In the genomic region with DNA sequence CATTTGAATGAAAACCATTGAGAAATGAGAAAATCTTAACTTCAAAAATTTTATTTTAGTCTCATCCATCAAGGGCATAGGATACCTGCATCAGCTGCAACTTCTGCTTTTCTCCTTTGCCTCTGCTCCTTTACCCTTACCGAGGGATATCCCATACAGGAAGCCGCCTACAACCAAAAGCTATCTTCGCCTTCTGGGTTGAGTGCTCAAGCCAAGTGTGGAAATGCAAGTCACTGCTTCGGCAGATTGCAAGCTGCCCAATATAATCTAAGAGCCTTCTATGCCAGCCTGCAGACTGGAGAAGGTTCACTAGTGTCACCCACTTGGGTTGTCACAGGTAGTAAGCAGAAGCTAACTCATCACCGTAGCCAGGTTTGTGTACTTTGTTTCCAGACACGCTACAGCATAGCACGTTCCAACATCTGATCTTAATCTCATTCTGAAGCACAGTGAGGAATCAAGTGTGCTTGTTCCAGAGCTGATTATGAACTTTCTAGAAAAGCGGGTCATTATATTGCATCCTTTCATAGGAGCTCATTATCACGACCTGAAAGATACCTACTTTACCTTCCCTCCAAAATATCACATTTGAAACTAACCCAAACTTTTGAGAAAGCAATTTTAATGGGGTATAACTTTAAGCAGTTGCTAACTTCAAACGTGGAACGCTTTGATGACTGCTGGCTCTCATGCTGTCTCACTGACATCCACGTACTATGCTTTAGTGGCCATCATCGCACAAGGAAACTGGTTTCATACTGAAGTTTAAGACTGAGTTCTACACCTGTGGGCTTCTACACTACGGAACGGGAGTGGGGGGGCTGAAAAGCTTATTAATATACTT, we compare ENCODE assay signal across 1 cellular context.
TF ChIP-seq lines count a peak whose summit lies in the region.

No MANE protein-coding gene starts in this region.

TF ChIP-seq in K562, 482 proteins besides CTCF, POLR2A, EP300 and RAD21 (continued from another document and continues in another):
- TF ChIP-seq NR2C1 (IDR thresholded peaks at IDR 0.05) (no peak), NR2C1 (tag; IDR thresholded peaks at IDR 0.05) (peak; percentile 38; the same call in 1 of the 2 replicates), STAT5A (IDR thresholded peaks at IDR 0.05; ENCODE audit: borderline replicate concordance, low read length) (no peak; the same call in 1 of the 2 replicates), JUN (IDR thresholded peaks at IDR 0.05; ENCODE audit: borderline replicate concordance, low read depth, low read length) (no peak), JUN (CRISPR knock-in tag; IDR thresholded peaks at IDR 0.05; ENCODE audit: borderline replicate concordance) (no peak), TAF9B (IDR thresholded peaks at IDR 0.05; ENCODE audit: partially characterized antibody) (no peak), KDM4B (IDR thresholded peaks at IDR 0.05; ENCODE audit: borderline replicate concordance in 2 of 2, low read depth in 1 of 2) (no peak), ZC3H11A (IDR thresholded peaks at IDR 0.05; ENCODE audit: low read depth, low read length) (no peak), RBM14 (IDR thresholded peaks at IDR 0.05; ENCODE audit: borderline replicate concordance, insufficient read depth, low read depth, low read length) (no peak), RBM15 (IDR thresholded peaks at IDR 0.05; ENCODE audit: insufficient read depth, low read length) (no peak), TCFL5 (CRISPR knock-in tag; conservative IDR thresholded peaks at IDR 0.05) (peak; percentile 65; the same call in 1 of the 2 replicates), TCF3 (CRISPR knock-in tag; IDR thresholded peaks at IDR 0.05) (no peak), KDM5B (IDR thresholded peaks at IDR 0.05; ENCODE audit: insufficient replicate concordance, low read depth, low read length) (peak; percentile 53), ZNF644 (tag; IDR thresholded peaks at IDR 0.05; ENCODE audit: low read depth) (no peak), SUPT5H (IDR thresholded peaks at IDR 0.05) (peak; percentile 82), PRMT5 (CRISPR knock-in tag; IDR thresholded peaks at IDR 0.05) (no peak), XRCC3 (IDR thresholded peaks at IDR 0.05) (no peak), KAT2B (IDR thresholded peaks at IDR 0.05; ENCODE audit: low read depth, low read length) (no peak), ZNF217 (CRISPR knock-in tag; IDR thresholded peaks at IDR 0.05) (no peak), SREBF2 (CRISPR knock-in tag; IDR thresholded peaks at IDR 0.05) (no peak), SMARCB1 (IDR thresholded peaks at IDR 0.05; ENCODE audit: insufficient read length, low read depth) (no peak), PML (IDR thresholded peaks at IDR 0.05; ENCODE audit: low read length) (peak; percentile 87), CBX3 (IDR thresholded peaks at IDR 0.05; ENCODE audit: borderline replicate concordance in 1 of 2, low read length in 2 of 2) (no peak), ILF3 (IDR thresholded peaks at IDR 0.05; ENCODE audit: borderline replicate concordance) (peak; percentile 90; the same call in 1 of the 2 replicates), ZNF75A (CRISPR knock-in tag; IDR thresholded peaks at IDR 0.05) (no peak), TEAD4 (IDR thresholded peaks at IDR 0.05; ENCODE audit: low read length) (peak; percentile 55; the same call in 1 of the 2 replicates), TEAD4 (CRISPR knock-in tag; IDR thresholded peaks at IDR 0.05; ENCODE audit: borderline replicate concordance) (no peak), HNRNPH1 (optimal IDR thresholded peaks at IDR 0.05; ENCODE audit: low read depth, low read length) (no peak), ZNF133 (CRISPR knock-in tag; IDR thresholded peaks at IDR 0.05) (no peak), TAL1 (IDR thresholded peaks at IDR 0.05) (no peak), SMAD3 (CRISPR knock-in tag; conservative IDR thresholded peaks at IDR 0.05) (peak; percentile 91)
- TF ChIP-seq, protein P1, sequence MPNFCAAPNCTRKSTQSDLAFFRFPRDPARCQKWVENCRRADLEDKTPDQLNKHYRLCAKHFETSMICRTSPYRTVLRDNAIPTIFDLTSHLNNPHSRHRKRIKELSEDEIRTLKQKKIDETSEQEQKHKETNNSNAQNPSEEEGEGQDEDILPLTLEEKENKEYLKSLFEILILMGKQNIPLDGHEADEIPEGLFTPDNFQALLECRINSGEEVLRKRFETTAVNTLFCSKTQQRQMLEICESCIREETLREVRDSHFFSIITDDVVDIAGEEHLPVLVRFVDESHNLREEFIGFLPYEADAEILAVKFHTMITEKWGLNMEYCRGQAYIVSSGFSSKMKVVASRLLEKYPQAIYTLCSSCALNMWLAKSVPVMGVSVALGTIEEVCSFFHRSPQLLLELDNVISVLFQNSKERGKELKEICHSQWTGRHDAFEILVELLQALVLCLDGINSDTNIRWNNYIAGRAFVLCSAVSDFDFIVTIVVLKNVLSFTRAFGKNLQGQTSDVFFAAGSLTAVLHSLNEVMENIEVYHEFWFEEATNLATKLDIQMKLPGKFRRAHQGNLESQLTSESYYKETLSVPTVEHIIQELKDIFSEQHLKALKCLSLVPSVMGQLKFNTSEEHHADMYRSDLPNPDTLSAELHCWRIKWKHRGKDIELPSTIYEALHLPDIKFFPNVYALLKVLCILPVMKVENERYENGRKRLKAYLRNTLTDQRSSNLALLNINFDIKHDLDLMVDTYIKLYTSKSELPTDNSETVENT (CRISPR knock-in tag; IDR thresholded peaks at IDR 0.05) = peak; percentile 44
- TF ChIP-seq, protein P2, sequence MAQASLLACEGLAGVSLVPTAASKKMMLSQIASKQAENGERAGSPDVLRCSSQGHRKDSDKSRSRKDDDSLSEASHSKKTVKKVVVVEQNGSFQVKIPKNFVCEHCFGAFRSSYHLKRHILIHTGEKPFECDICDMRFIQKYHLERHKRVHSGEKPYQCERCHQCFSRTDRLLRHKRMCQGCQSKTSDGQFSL (CRISPR knock-in tag; IDR thresholded peaks at IDR 0.05) = peak; percentile 84
- TF ChIP-seq, protein P2 (tag; IDR thresholded peaks at IDR 0.05) = peak in 1 of 2 experiments; percentile 57; a peak in 1 of 4 replicates
- TF ChIP-seq, protein P3, sequence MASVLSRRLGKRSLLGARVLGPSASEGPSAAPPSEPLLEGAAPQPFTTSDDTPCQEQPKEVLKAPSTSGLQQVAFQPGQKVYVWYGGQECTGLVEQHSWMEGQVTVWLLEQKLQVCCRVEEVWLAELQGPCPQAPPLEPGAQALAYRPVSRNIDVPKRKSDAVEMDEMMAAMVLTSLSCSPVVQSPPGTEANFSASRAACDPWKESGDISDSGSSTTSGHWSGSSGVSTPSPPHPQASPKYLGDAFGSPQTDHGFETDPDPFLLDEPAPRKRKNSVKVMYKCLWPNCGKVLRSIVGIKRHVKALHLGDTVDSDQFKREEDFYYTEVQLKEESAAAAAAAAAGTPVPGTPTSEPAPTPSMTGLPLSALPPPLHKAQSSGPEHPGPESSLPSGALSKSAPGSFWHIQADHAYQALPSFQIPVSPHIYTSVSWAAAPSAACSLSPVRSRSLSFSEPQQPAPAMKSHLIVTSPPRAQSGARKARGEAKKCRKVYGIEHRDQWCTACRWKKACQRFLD (CRISPR knock-in tag; IDR thresholded peaks at IDR 0.05) = no peak; the same call in 1 of the 2 replicates
- TF ChIP-seq, protein P4, sequence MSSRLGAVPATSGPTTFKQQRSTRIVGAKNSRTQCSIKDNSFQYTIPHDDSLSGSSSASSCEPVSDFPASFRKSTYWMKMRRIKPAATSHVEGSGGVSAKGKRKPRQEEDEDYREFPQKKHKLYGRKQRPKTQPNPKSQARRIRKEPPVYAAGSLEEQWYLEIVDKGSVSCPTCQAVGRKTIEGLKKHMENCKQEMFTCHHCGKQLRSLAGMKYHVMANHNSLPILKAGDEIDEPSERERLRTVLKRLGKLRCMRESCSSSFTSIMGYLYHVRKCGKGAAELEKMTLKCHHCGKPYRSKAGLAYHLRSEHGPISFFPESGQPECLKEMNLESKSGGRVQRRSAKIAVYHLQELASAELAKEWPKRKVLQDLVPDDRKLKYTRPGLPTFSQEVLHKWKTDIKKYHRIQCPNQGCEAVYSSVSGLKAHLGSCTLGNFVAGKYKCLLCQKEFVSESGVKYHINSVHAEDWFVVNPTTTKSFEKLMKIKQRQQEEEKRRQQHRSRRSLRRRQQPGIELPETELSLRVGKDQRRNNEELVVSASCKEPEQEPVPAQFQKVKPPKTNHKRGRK (tag; IDR thresholded peaks at IDR 0.05) = no peak
- TF ChIP-seq, protein P5, sequence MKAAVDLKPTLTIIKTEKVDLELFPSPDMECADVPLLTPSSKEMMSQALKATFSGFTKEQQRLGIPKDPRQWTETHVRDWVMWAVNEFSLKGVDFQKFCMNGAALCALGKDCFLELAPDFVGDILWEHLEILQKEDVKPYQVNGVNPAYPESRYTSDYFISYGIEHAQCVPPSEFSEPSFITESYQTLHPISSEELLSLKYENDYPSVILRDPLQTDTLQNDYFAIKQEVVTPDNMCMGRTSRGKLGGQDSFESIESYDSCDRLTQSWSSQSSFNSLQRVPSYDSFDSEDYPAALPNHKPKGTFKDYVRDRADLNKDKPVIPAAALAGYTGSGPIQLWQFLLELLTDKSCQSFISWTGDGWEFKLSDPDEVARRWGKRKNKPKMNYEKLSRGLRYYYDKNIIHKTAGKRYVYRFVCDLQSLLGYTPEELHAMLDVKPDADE (conservative IDR thresholded peaks at IDR 0.05; ENCODE audit: control insufficient read depth, low read depth, low read length) = no peak; the same call in 1 of the 2 replicates
- TF ChIP-seq, protein P6, sequence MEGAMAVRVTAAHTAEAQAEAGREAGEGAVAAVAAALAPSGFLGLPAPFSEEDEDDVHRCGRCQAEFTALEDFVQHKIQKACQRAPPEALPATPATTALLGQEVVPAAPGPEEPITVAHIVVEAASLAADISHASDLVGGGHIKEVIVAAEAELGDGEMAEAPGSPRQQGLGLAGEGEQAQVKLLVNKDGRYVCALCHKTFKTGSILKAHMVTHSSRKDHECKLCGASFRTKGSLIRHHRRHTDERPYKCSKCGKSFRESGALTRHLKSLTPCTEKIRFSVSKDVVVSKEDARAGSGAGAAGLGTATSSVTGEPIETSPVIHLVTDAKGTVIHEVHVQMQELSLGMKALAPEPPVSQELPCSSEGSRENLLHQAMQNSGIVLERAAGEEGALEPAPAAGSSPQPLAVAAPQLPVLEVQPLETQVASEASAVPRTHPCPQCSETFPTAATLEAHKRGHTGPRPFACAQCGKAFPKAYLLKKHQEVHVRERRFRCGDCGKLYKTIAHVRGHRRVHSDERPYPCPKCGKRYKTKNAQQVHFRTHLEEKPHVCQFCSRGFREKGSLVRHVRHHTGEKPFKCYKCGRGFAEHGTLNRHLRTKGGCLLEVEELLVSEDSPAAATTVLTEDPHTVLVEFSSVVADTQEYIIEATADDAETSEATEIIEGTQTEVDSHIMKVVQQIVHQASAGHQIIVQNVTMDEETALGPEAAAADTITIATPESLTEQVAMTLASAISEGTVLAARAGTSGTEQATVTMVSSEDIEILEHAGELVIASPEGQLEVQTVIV (CRISPR knock-in tag; IDR thresholded peaks at IDR 0.05; ENCODE audit: borderline replicate concordance) = no peak
